In genomic region chr6:72757048-72757447, GRCh38 we compare ENCODE assay signal across 22 cellular contexts.
"Had no signal": no experiment of that assay in that cellular context is flagged by ENCODE, and none has a peak within 500 bp of the region (broad histone marks: within the 10 kb centered on the region; RNA-seq: fewer than 3 reads in every experiment).

No MANE protein-coding gene starts in this region.

- DNase-seq: IMR-90, Karpas-422, KG1, MG63, NCI-H1092, NCI-H1105 treated with DMSO at 0.1 percent for 48 hours, NCI-H1417 treated with DMSO at 0.1 percent for 48 hours, NCI-H146, NCI-H1694 treated with DMSO at 0.1 percent for 48 hours, NCI-H1930, NCI-H2081, NCI-H2107, NCI-H2227 treated with DMSO at 0.1 percent for 48 hours, NCI-H524, NCI-H526 treated with DMSO at 0.1 percent for 48 hours, NCI-H748 treated with DMSO at 0.1 percent for 48 hours, Right ventricle myocardium superior, RPMI8226, SIG-M5 had no signal

- H3K4me1 ChIP-seq: SJSA1 had no signal

- ATAC-seq: HepG2 had no signal

- H3K9me3 ChIP-seq: MG63, SJSA1 had no signal

- H3K27me3 ChIP-seq: MG63, SJSA1 had no signal

- FAIRE-seq: HepG2, RCC 7860 had no signal

- H3K36me3 ChIP-seq: MG63, SJSA1 had no signal

- H3K27ac ChIP-seq: SJSA1 had no signal

- H3K4me3 ChIP-seq: MG63, SJSA1 had no signal
